8 cellular contexts compared by ENCODE assay signal in the genomic region with DNA sequence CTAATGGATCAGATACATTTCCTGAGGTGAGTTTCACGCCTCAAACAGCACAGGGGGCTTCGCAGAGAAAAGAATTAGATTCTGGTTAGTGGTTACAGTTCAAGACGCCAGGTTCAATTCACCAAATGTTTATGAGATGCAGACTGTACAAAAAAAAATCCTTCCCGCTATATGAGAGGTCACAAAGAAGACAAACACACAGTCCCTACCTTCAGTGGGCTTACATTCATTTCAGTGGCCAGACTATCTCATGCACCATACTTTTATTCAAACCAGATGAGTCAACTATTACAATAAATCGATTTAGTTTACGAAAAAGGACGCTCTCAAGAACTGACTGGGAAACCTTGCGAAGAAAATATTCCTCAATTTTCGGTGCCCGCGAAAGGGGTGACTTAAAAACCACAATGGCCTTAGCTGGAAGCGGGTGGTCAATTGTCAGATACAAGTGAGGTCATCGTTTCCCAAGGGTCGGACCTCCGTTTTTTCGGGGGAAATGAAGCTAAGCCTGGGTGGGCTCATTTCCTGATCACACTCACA. TPM values are rescaled to one million over a fixed set of nuclear protein-coding genes. Genes with fewer than 3 reads are reported as not detected.
DNase-seq lines count a peak whose midpoint lies in the region; ATAC-seq and TF ChIP-seq lines count a peak whose summit lies in the region.

No MANE protein-coding gene starts in this region.

- ATAC-seq in natural killer cell treated with Interleukin-12 subunit alpha and Interleukin-12 subunit beta and Interleukin-15 and Interleukin-18, amount 100 ng/mL, for 72 hours, result no peak
- no peak for ATAC-seq in HG02588 (IDR thresholded peaks at IDR 0.05; ENCODE audit: unreplicated experiment)

- H3K27me3 ChIP-seq in BJ (ENCODE audit: control insufficient read depth, insufficient read depth, low read length) (no peaks in the 10 kb centered on the region), Karpas-422 (ENCODE audit: low read length) (no peaks in the 10 kb centered on the region)

- no peaks in the 10 kb centered on the region for H3K27me3 Mint-ChIP-seq in natural killer cell treated with Interleukin-12 subunit alpha and Interleukin-12 subunit beta and Interleukin-15 and Interleukin-18, amount 100 ng/mL, for 72 hours

- H2AFZ ChIP-seq in Karpas-422 (ENCODE audit: low read length), result peak overlapping the region; percentile 59; the same call in 1 of the 2 replicates

- peaks cover 29% of the 10 kb centered on the region for H3K4me1 ChIP-seq in Karpas-422 (ENCODE audit: low read length)

- peaks cover 77% of the 10 kb centered on the region for H3K79me2 ChIP-seq in Karpas-422 (ENCODE audit: low read length)

- peak overlapping the region; percentile 92 for H3K9ac ChIP-seq in Karpas-422 (ENCODE audit: low read length)

- H3K27ac Mint-ChIP-seq in natural killer cell treated with Interleukin-12 subunit alpha and Interleukin-12 subunit beta and Interleukin-15 and Interleukin-18, amount 100 ng/mL, for 72 hours, result peak overlapping the region; percentile 98 to 99

- no peaks in the 10 kb centered on the region for H3K9me3 ChIP-seq in Karpas-422 (ENCODE audit: low read length)

- POLR2A ChIA-PET in BJ (lab: Charles Lee), result no interaction called here

- peaks cover 39 to 46% of the 10 kb centered on the region in 2 donors for H3K4me1 Mint-ChIP-seq in natural killer cell treated with Interleukin-12 subunit alpha and Interleukin-12 subunit beta and Interleukin-15 and Interleukin-18, amount 100 ng/mL, for 72 hours (ENCODE audit: low read depth in 2 of 2)

- DNase-seq in BJ (ENCODE audit: low read depth) (no peak), Karpas-422 (no peak), dermis blood vessel endothelial cell (peak; percentile 5), SW480 (ENCODE audit: low spot score) (no peak), cerebellum (ENCODE audit: low spot score) (no peak), NCI-H2029 treated with DMSO at 0.1 percent for 48 hours (lab: John Stamatoyannopoulos, UW) (no peak)
- DNase-seq in natural killer cell treated with Interleukin-12 subunit alpha and Interleukin-12 subunit beta and Interleukin-15 and Interleukin-18, amount 100 ng/mL, for 72 hours (ENCODE audit: low spot score), result no peak

- H3K4me3 ChIP-seq in BJ (ENCODE audit: low read depth, low read length), result peak overlapping the region; percentile 82
- peak overlapping the region; percentile 82 for H3K4me3 ChIP-seq in Karpas-422 (ENCODE audit: low read length)

- H3K9me2 ChIP-seq in Karpas-422 (replicated peaks; ENCODE audit: insufficient read depth, low read length), result no peaks in the 10 kb centered on the region; the same call in 1 of the 2 replicates

- peak overlapping the region; percentile 93 for H3K4me3 Mint-ChIP-seq in natural killer cell treated with Interleukin-12 subunit alpha and Interleukin-12 subunit beta and Interleukin-15 and Interleukin-18, amount 100 ng/mL, for 72 hours

- H3K36me3 ChIP-seq in BJ (ENCODE audit: control insufficient read depth, insufficient read depth, low read length), result peaks cover 5% of the 10 kb centered on the region; the same call in 1 of the 2 replicates
- H3K36me3 ChIP-seq in Karpas-422 (ENCODE audit: insufficient read depth, low read length), result peaks cover 17% of the 10 kb centered on the region

- peaks cover 37% of the 10 kb centered on the region for H3K36me3 Mint-ChIP-seq in natural killer cell treated with Interleukin-12 subunit alpha and Interleukin-12 subunit beta and Interleukin-15 and Interleukin-18, amount 100 ng/mL, for 72 hours

- H4K20me1 ChIP-seq in Karpas-422 (ENCODE audit: insufficient read depth, low read depth, low read length), result peaks cover 12% of the 10 kb centered on the region

- H3K27ac ChIP-seq in Karpas-422 (ENCODE audit: low read length), result no peak overlapping the region

- CTCF ChIA-PET in BJ (lab: Yijun Ruan, JAX), result interaction anchor here (1.0 kb wide), 1 partner anchor 130 kb away, joined by 3 read pairs; no protein-coding TSS in a partner anchor

- H3K4me2 ChIP-seq in Karpas-422 (ENCODE audit: low read depth, low read length, poor library complexity, severe bottlenecking), result peak overlapping the region; percentile 77

- no peak for TF ChIP-seq CTCF in BJ (IDR thresholded peaks at IDR 0.05; ENCODE audit: insufficient read depth, low read depth, low read length)

- no peaks in the 10 kb centered on the region for H3K9me3 Mint-ChIP-seq in natural killer cell treated with Interleukin-12 subunit alpha and Interleukin-12 subunit beta and Interleukin-15 and Interleukin-18, amount 100 ng/mL, for 72 hours

RNA-seq across cellular contexts. Expression of a gene that starts 0.7 kb away (rescaled TPM):
- polyA plus RNA-seq in BJ (2011; rRNA removed), result 14.4 and 22.1 TPM in 2 replicates
- 10.7 and 14.5 TPM in 2 replicates for polyA minus RNA-seq in BJ (2011; rRNA and poly(A)+ RNA removed)
- total RNA-seq in Karpas-422 (2014; rRNA removed; shearing (Covaris generic); ENCODE audit: low replicate concordance), result 20.9 and 23.2 TPM in 2 replicates
- total RNA-seq in dermis blood vessel endothelial cell (25.4 and 28.2 TPM in 2 replicates), cerebellum (57.2 TPM)
- total RNA-seq in natural killer cell treated with Interleukin-12 subunit alpha and Interleukin-12 subunit beta and Interleukin-15 and Interleukin-18, amount 100 ng/mL, for 72 hours, result 10 to 100 TPM; 17.6 to 22.8 TPM

RNA-seq across cellular contexts. Expression of a gene that starts 0.7 kb away (rescaled TPM):
- 8.6 and 9.4 TPM in 2 replicates for polyA plus RNA-seq in BJ (2011; rRNA removed)
- polyA minus RNA-seq in BJ (2011; rRNA and poly(A)+ RNA removed), result 9.7 and 15.7 TPM in 2 replicates
- total RNA-seq in Karpas-422 (2014; rRNA removed; shearing (Covaris generic); ENCODE audit: low replicate concordance), result 19.8 and 29.2 TPM in 2 replicates
- total RNA-seq in dermis blood vessel endothelial cell (23.6 and 25.7 TPM in 2 replicates), cerebellum (21.1 TPM)
- 10 to 100 TPM; 41.8 to 74.3 TPM for total RNA-seq in natural killer cell treated with Interleukin-12 subunit alpha and Interleukin-12 subunit beta and Interleukin-15 and Interleukin-18, amount 100 ng/mL, for 72 hours
